In genomic region chr5:140926211-140926902, GRCh38 we compare ENCODE assay signal across 8 cellular contexts. TPM values are rescaled to one million over a fixed set of nuclear protein-coding genes. Genes with fewer than 3 reads are reported as not detected.
DNase-seq lines count a peak whose midpoint lies in the region; ATAC-seq and TF ChIP-seq lines count a peak whose summit lies in the region.

PCDHAC1 (plus strand) TSS chr5:140926299; CDS start chr5:140926893, 594 bp downstream.

- CTCF ChIA-PET in Caco-2 (lab: Charles Lee) = no interaction called here

- H3K27me3 Mint-ChIP-seq in effector memory CD8-positive, alpha-beta T cell = peaks cover 35 to 40% of the 10 kb centered on the region in 2 donors
- no peaks in the 10 kb centered on the region for H3K27me3 Mint-ChIP-seq in Caco-2 (ENCODE audit: insufficient read depth, unreplicated experiment)

- WGBS in lung, 2 donors = 1 to 2% methylated on average over 67 of the region's 67 CpGs

- H3K27ac Mint-ChIP-seq in effector memory CD8-positive, alpha-beta T cell = no peak within 1 kb of the TSS
- no peak within 1 kb of the TSS for H3K27ac Mint-ChIP-seq in Caco-2 (ENCODE audit: unreplicated experiment)

- no peaks in the 10 kb centered on the region for H3K36me3 Mint-ChIP-seq in effector memory CD8-positive, alpha-beta T cell (ENCODE audit: insufficient read depth)
- no peaks in the 10 kb centered on the region for H3K36me3 Mint-ChIP-seq in Caco-2 (ENCODE audit: insufficient read depth, unreplicated experiment)

- H3K27ac ChIP-seq in SK-N-MC (no peak within 1 kb of the TSS), lung (ENCODE audit: low read depth in 1 of 2, low read length in 1 of 2) (peak within 1 kb of the TSS in 1 of 2 donors; percentile 64)

- peak within 1 kb of the TSS; percentile 58 for H3K9ac ChIP-seq in SK-N-MC (ENCODE audit: insufficient read length)

- H3K4me3 ChIP-seq in BE2C (ENCODE audit: low read depth, low read length) (peak within 1 kb of the TSS; percentile 78), SK-N-MC (peak within 1 kb of the TSS; percentile 87), lung (peak within 1 kb of the TSS; percentile 44), Caco-2 (ENCODE audit: low read depth, low read length) (no peak within 1 kb of the TSS)

- POLR2A ChIA-PET in Caco-2 (lab: Charles Lee) = no interaction called here

- H3K9me3 Mint-ChIP-seq in effector memory CD8-positive, alpha-beta T cell = no peaks in the 10 kb centered on the region
- no peaks in the 10 kb centered on the region for H3K9me3 Mint-ChIP-seq in Caco-2 (ENCODE audit: unreplicated experiment)

- H3K4me1 ChIP-seq in BE2C = no peaks in the 10 kb centered on the region
- H3K4me1 ChIP-seq in lung (ENCODE audit: control insufficient read depth in 2 of 2, insufficient read depth in 2 of 2, low read length in 2 of 2) = peaks cover 0 to 13% of the 10 kb centered on the region in 2 donors
- H3K4me1 ChIP-seq in Caco-2 = no peaks in the 10 kb centered on the region

- H3K4me3 Mint-ChIP-seq in effector memory CD8-positive, alpha-beta T cell = peak within 1 kb of the TSS; percentile 51 to 57
- no peak within 1 kb of the TSS for H3K4me3 Mint-ChIP-seq in Caco-2 (ENCODE audit: unreplicated experiment)

- intact Hi-C loops in Caco-2 (cut with micrococcal nuclease; ENCODE audit: unreplicated experiment) = no loop called here

- peak; percentile 96 for DNase-seq in BE2C
- DNase-seq in HuH-7 (ENCODE audit: low spot score) = peak; percentile 72
- DNase-seq in SK-N-MC (ENCODE audit: low read depth, low spot score) = no peak
- DNase-seq in effector memory CD8-positive, alpha-beta T cell = no peak
- peak; percentile 87 for DNase-seq in lung (ENCODE audit: low spot score)
- peak in 2 of 3 donors; percentile 11 to 12 for DNase-seq in stimulated activated CD4-positive, alpha-beta T cell treated with anti-CD3 and anti-CD28 coated beads, TNF-alpha, amount 100 ng/mL, for 48 hours (ENCODE audit: low read depth in 3 of 3)
- DNase-seq in Caco-2 = no peak

- no peaks in the 10 kb centered on the region for H3K36me3 ChIP-seq in BE2C
- H3K36me3 ChIP-seq in SK-N-MC (ENCODE audit: insufficient read depth, low read length) = no peaks in the 10 kb centered on the region
- H3K36me3 ChIP-seq in lung (ENCODE audit: control insufficient read depth in 2 of 2, insufficient read depth in 2 of 2, low read length in 2 of 2) = no peaks in the 10 kb centered on the region
- H3K36me3 ChIP-seq in Caco-2 (ENCODE audit: control insufficient read depth, insufficient read depth, low read length) = no peaks in the 10 kb centered on the region

- no peaks in the 10 kb centered on the region for H3K27me3 ChIP-seq in BE2C
- H3K27me3 ChIP-seq in lung (ENCODE audit: control insufficient read depth, insufficient read depth) = no peaks in the 10 kb centered on the region
- no peaks in the 10 kb centered on the region for H3K27me3 ChIP-seq in Caco-2 (replicated peaks; ENCODE audit: control insufficient read depth, insufficient read depth, low read length)

- TF ChIP-seq CTCF in BE2C (IDR thresholded peaks at IDR 0.05; ENCODE audit: low read depth, low read length) (peak; percentile 88), lung (IDR thresholded peaks at IDR 0.05; ENCODE audit: control extremely low read depth, extremely low read depth) (no peak), Caco-2 (IDR thresholded peaks at IDR 0.05; ENCODE audit: insufficient read depth in 1 of 2, low read depth in 1 of 2, low read length in 1 of 2, severe bottlenecking in 1 of 2, unreplicated experiment in 1 of 2) (no peak)

- H3K9me3 ChIP-seq in BE2C (no peaks in the 10 kb centered on the region), SK-N-MC (ENCODE audit: low read depth, low read length) (no peaks in the 10 kb centered on the region), lung (ENCODE audit: control insufficient read depth in 2 of 2, insufficient read depth in 1 of 2, low read length in 1 of 2) (peaks cover 0 to 14% of the 10 kb centered on the region in 2 donors), Caco-2 (no peaks in the 10 kb centered on the region)

- H3K4me1 Mint-ChIP-seq in effector memory CD8-positive, alpha-beta T cell (ENCODE audit: low read depth in 2 of 2) = peaks cover 0 to 6% of the 10 kb centered on the region in 2 donors
- no peaks in the 10 kb centered on the region for H3K4me1 Mint-ChIP-seq in Caco-2 (ENCODE audit: low read depth, unreplicated experiment)

- BruUV-seq in Caco-2 (replicated peaks; lab: Mats Ljungman, UMichigan) = no TSS peak

- peak; percentile 12 for ATAC-seq in effector memory CD8-positive, alpha-beta T cell (replicated peaks)
- peak; percentile 93 for ATAC-seq in lung (ENCODE audit: insufficient read depth, low FRiP score)
- ATAC-seq in GM18502 (IDR thresholded peaks at IDR 0.05; ENCODE audit: poor library complexity, unreplicated experiment) = no peak

RNA-seq across cellular contexts. Expression of gene PCDHAC1, which starts in this region (rescaled TPM):
- polyA plus RNA-seq in BE2C (2012; ENCODE audit: insufficient read depth, insufficient read length, low read depth) = 7.4 TPM
- total RNA-seq in lung (10 to 100 TPM in 1 of 2 donors, under 1 TPM in 1; 0.88 to 10.0 TPM), Caco-2 (2022) (not detected in 2 replicates)
- 1 to 10 TPM in 1 of 2 donors, under 1 TPM in 1; 0.41 to 1.0 TPM for polyA plus RNA-seq in lung

Comparison
In these comparisons a context has a peak if more than half of its experiments do, and no peak if none do; other contexts are left out.
1. DNase-seq: peak in BE2C (single experiment), HuH-7 (single experiment), lung (single experiment) and stimulated activated CD4-positive, alpha-beta T cell treated with anti-CD3 and anti-CD28 coated beads, TNF-alpha, amount 100 ng/mL, for 48 hours (2 of 3); none in SK-N-MC (single experiment), effector memory CD8-positive, alpha-beta T cell (0 of 3) and Caco-2 (0 of 2).